In the genomic region with DNA sequence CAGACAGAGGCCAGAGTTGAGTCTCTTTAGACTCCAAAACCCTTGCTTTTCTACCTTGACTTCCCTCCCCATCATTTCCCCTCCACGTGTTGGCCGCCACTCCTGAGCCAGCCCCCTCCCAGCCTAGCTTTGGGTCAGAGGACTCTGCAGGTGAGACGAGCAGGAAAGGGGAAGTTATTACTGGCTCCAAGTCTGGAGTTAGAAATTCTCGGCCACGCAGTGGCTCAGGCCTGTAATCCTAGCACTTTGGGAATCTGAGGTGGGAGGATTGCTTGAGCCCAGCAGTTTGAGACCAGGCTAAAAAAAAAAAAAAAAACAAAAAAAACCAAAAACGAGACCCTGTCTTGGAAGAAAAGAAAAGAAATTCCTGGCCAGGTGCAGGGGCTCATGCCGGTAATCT, we compare ENCODE assay signal across 4 cellular contexts. TPM values are rescaled to one million over a fixed set of nuclear protein-coding genes. Genes with fewer than 3 reads are reported as not detected.
"Had no signal": no experiment of that assay in that cellular context is flagged by ENCODE, and none has a peak within 500 bp of the region (broad histone marks: within the 10 kb centered on the region; RNA-seq: fewer than 3 reads in every experiment).

No MANE protein-coding gene starts in this region.

- ATAC-seq: GM12878 had no signal

- DNase-seq: GDM1, GF-D8 had no signal

- H3K4me3 ChIP-seq: GM12878 had no signal

RNA-seq across cellular contexts. Expression of gene VSX2, which starts 8.8 kb away (rescaled TPM):
- total RNA-seq: G401, GM12878 had no signal
